17 cellular contexts compared by ENCODE assay signal in the genomic region with DNA sequence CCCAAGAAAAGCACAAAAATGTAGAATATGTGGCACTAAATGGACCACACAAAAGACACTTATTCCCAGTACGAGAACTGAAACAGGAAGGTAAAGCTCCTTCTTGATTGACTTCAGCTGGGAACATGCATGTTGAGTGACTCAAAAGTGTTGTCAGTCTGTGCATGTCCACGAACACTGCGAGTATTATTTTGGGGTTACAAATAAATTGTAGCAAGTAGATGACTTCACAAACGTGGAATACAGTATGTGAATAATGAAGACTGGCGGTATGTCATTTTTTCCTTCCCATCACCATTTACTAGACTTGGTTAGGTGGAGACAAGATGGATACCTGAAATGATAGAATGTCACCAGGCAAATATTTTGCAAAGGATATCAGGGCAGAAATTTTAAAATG. TPM values are rescaled to one million over a fixed set of nuclear protein-coding genes. Genes with fewer than 3 reads are reported as not detected.
A peak's percentile ranks its signal among the peaks of the same experiment; 100 is the strongest.
DNase-seq lines count a peak whose midpoint lies in the region; ATAC-seq, FAIRE-seq and TF ChIP-seq lines count a peak whose summit lies in the region.
"Had no signal": no experiment of that assay in that cellular context is flagged by ENCODE, and none has a peak within 500 bp of the region (broad histone marks: within the 10 kb centered on the region; RNA-seq: fewer than 3 reads in every experiment).

No MANE protein-coding gene starts in this region.

- H3K9me3 ChIP-seq in CD4-positive, CD25-positive, alpha-beta regulatory T cell (ENCODE audit: control insufficient read depth in 2 of 2, low read length in 2 of 2) = no peaks in the 10 kb centered on the region
- no peaks in the 10 kb centered on the region for H3K9me3 ChIP-seq in astrocyte (ENCODE audit: insufficient read depth, low read depth, low read length)
- H3K9me3 ChIP-seq: A549, BLaER1 had no signal

- H3K36me3 Mint-ChIP-seq in CD4-positive, CD25-positive, alpha-beta regulatory T cell = peaks cover 58% of the 10 kb centered on the region
- H3K36me3 Mint-ChIP-seq in IgD-negative memory B cell (peaks cover 10% of the 10 kb centered on the region), astrocyte (ENCODE audit: low read depth, unreplicated experiment) (peaks cover 12% of the 10 kb centered on the region)
- peaks cover 23 to 36% of the 10 kb centered on the region in 2 donors for H3K36me3 Mint-ChIP-seq in stimulated activated naive B cell treated with anti-CD40 and anti-IgM and Interleukin-4, amounts not matched to agents 10 μg/mL and 1 μg/mL and 100 μg/mL, for 72 hours

- TF ChIP-seq CTCF in astrocyte (IDR thresholded peaks at IDR 0.05; ENCODE audit: insufficient read depth, low read depth, low read length) = no peak

- no peak overlapping the region for H3K4me3 Mint-ChIP-seq in CD4-positive, CD25-positive, alpha-beta regulatory T cell
- H3K4me3 Mint-ChIP-seq in IgD-negative memory B cell = no peak overlapping the region
- H3K4me3 Mint-ChIP-seq in astrocyte (ENCODE audit: unreplicated experiment) = no peak overlapping the region
- no peak overlapping the region for H3K4me3 Mint-ChIP-seq in stimulated activated naive B cell treated with anti-CD40 and anti-IgM and Interleukin-4, amounts not matched to agents 10 μg/mL and 1 μg/mL and 100 μg/mL, for 72 hours
- H3K4me3 Mint-ChIP-seq: GM23338 had no signal

- H3K9me3 Mint-ChIP-seq in CD4-positive, CD25-positive, alpha-beta regulatory T cell = no peaks in the 10 kb centered on the region
- H3K9me3 Mint-ChIP-seq in IgD-negative memory B cell = no peaks in the 10 kb centered on the region
- H3K9me3 Mint-ChIP-seq in astrocyte (ENCODE audit: unreplicated experiment) = no peaks in the 10 kb centered on the region
- no peaks in the 10 kb centered on the region for H3K9me3 Mint-ChIP-seq in stimulated activated naive B cell treated with anti-CD40 and anti-IgM and Interleukin-4, amounts not matched to agents 10 μg/mL and 1 μg/mL and 100 μg/mL, for 72 hours
- H3K9me3 Mint-ChIP-seq: GM23338 had no signal

- no peak overlapping the region for H3K4me2 ChIP-seq in astrocyte (ENCODE audit: low read length)
- H3K4me2 ChIP-seq: A549, BLaER1, GM23338 had no signal

- H3K9ac ChIP-seq in astrocyte (ENCODE audit: low read length) = no peak overlapping the region
- H3K9ac ChIP-seq: BLaER1 had no signal

- H3K4me1 ChIP-seq in CD4-positive, CD25-positive, alpha-beta regulatory T cell (ENCODE audit: control insufficient read depth, insufficient read depth, low read length, poor library complexity, severe bottlenecking) = no peaks in the 10 kb centered on the region
- no peaks in the 10 kb centered on the region for H3K4me1 ChIP-seq in astrocyte (ENCODE audit: insufficient read depth, low read length)
- H3K4me1 ChIP-seq: A549, BLaER1 had no signal

- H3K27me3 Mint-ChIP-seq in CD4-positive, CD25-positive, alpha-beta regulatory T cell = no peaks in the 10 kb centered on the region
- H3K27me3 Mint-ChIP-seq in IgD-negative memory B cell (no peaks in the 10 kb centered on the region), astrocyte (ENCODE audit: low read depth, unreplicated experiment) (no peaks in the 10 kb centered on the region)
- no peaks in the 10 kb centered on the region for H3K27me3 Mint-ChIP-seq in stimulated activated naive B cell treated with anti-CD40 and anti-IgM and Interleukin-4, amounts not matched to agents 10 μg/mL and 1 μg/mL and 100 μg/mL, for 72 hours

- no peak overlapping the region for H2AFZ ChIP-seq in astrocyte (ENCODE audit: low read depth, low read length)
- H2AFZ ChIP-seq: GM23338 had no signal

- no peak for DNase-seq in CD4-positive, CD25-positive, alpha-beta regulatory T cell
- DNase-seq in astrocyte (ENCODE audit: low read depth) (peak; percentile 16), NCI-H1436 (lab: John Stamatoyannopoulos, UW) (no peak), cerebellar cortex (ENCODE audit: low spot score) (no peak)
- DNase-seq in stimulated activated naive B cell treated with anti-CD40 and anti-IgM and Interleukin-4, amounts not matched to agents 10 μg/mL and 1 μg/mL and 100 μg/mL, for 72 hours = no peak
- DNase-seq: Calu3, DMS 273 treated with DMSO at 0.1 percent for 48 hours, H7, IMR-90 had no signal

- H3K4me3 ChIP-seq in CD4-positive, CD25-positive, alpha-beta regulatory T cell (ENCODE audit: low read depth, low read length) = no peak overlapping the region
- H3K4me3 ChIP-seq in astrocyte (ENCODE audit: insufficient read depth, low read depth, low read length) = no peak overlapping the region
- H3K4me3 ChIP-seq: A549, BLaER1, GM23338 had no signal

- H3K4me1 Mint-ChIP-seq in CD4-positive, CD25-positive, alpha-beta regulatory T cell = peaks cover 9 to 12% (median 11%) of the 10 kb centered on the region in 4 donors
- peaks cover 0 to 2% (median 0%) of the 10 kb centered on the region in 3 donors for H3K4me1 Mint-ChIP-seq in IgD-negative memory B cell
- no peaks in the 10 kb centered on the region for H3K4me1 Mint-ChIP-seq in astrocyte (ENCODE audit: low read depth, unreplicated experiment)
- H3K4me1 Mint-ChIP-seq in stimulated activated naive B cell treated with anti-CD40 and anti-IgM and Interleukin-4, amounts not matched to agents 10 μg/mL and 1 μg/mL and 100 μg/mL, for 72 hours = no peaks in the 10 kb centered on the region

- no peaks in the 10 kb centered on the region for H3K79me2 ChIP-seq in astrocyte (ENCODE audit: insufficient read depth, low read length)

- peak overlapping the region in 2 of 3 donors; percentile 48 to 81 for H3K27ac Mint-ChIP-seq in CD4-positive, CD25-positive, alpha-beta regulatory T cell
- peak overlapping the region in 2 of 3 donors; percentile 33 to 34 for H3K27ac Mint-ChIP-seq in IgD-negative memory B cell
- no peak overlapping the region for H3K27ac Mint-ChIP-seq in astrocyte (ENCODE audit: unreplicated experiment)
- peak overlapping the region; percentile 49 for H3K27ac Mint-ChIP-seq in stimulated activated naive B cell treated with anti-CD40 and anti-IgM and Interleukin-4, amounts not matched to agents 10 μg/mL and 1 μg/mL and 100 μg/mL, for 72 hours
- H3K27ac Mint-ChIP-seq: GM23338 had no signal

- ATAC-seq in CD4-positive, CD25-positive, alpha-beta regulatory T cell (ENCODE audit: low read depth in 2 of 2) = no peak
- no peak for ATAC-seq in stimulated activated naive B cell treated with anti-CD40 and anti-IgM and Interleukin-4, amounts not matched to agents 10 μg/mL and 1 μg/mL and 100 μg/mL, for 72 hours (replicated peaks)
- no peak for ATAC-seq in HG03108 (IDR thresholded peaks at IDR 0.05; ENCODE audit: unreplicated experiment)
- ATAC-seq: A549, GM23338 had no signal

- peaks cover 12% of the 10 kb centered on the region for H4K20me1 ChIP-seq in astrocyte (ENCODE audit: insufficient read depth, low read length)
- H4K20me1 ChIP-seq: BLaER1 had no signal

- no peak for FAIRE-seq in astrocyte (lab: Jason Lieb, UNC)
- FAIRE-seq: A549, G401.6, GM12891 had no signal

- H3K27ac ChIP-seq in CD4-positive, CD25-positive, alpha-beta regulatory T cell (ENCODE audit: insufficient read depth, low read length, poor library complexity, severe bottlenecking) = no peak overlapping the region
- H3K27ac ChIP-seq in astrocyte (ENCODE audit: low read depth, low read length) = no peak overlapping the region
- H3K27ac ChIP-seq: A549, BLaER1 had no signal

- peaks cover 70% of the 10 kb centered on the region for H3K36me3 ChIP-seq in CD4-positive, CD25-positive, alpha-beta regulatory T cell (ENCODE audit: control insufficient read depth, insufficient read depth, low read length)
- peaks cover 14% of the 10 kb centered on the region for H3K36me3 ChIP-seq in astrocyte (ENCODE audit: insufficient read depth, low read length)

- H3K27me3 ChIP-seq in CD4-positive, CD25-positive, alpha-beta regulatory T cell (ENCODE audit: control insufficient read depth, insufficient read depth, low read length) = no peaks in the 10 kb centered on the region
- H3K27me3 ChIP-seq in astrocyte (ENCODE audit: insufficient read depth, low read length) = no peaks in the 10 kb centered on the region
- H3K27me3 ChIP-seq: BLaER1 had no signal

RNA-seq across cellular contexts. Expression of gene L3MBTL3, which starts 45.4 kb away (rescaled TPM):
- 66.4 TPM for total RNA-seq in CD4-positive, CD25-positive, alpha-beta regulatory T cell
- 10 to 100 TPM in 1 of 4 donors, 1 to 10 TPM in 3; 5.2 to 10.7 (median 6.6) TPM for polyA plus RNA-seq in CD4-positive, CD25-positive, alpha-beta regulatory T cell
- 13.5 TPM for polyA plus RNA-seq in IgD-negative memory B cell
- total RNA-seq in astrocyte = 19.2 and 22.2 TPM in 2 replicates
- total RNA-seq: Daoy had no signal
